In genomic region chr19:30908262-30908771, GRCh38 we compare ENCODE assay signal across 28 cellular contexts.
"Had no signal": no experiment of that assay in that cellular context is flagged by ENCODE, and none has a peak within 500 bp of the region (broad histone marks: within the 10 kb centered on the region; RNA-seq: fewer than 3 reads in every experiment).

No MANE protein-coding gene starts in this region.

- H3K27me3 ChIP-seq: ascending aorta, breast epithelium had no signal

- H3K4me1 ChIP-seq: ascending aorta had no signal

- DNase-seq: activated CD4-positive, alpha-beta T cell treated with anti-CD3 and anti-CD28 coated beads for 36 hours; activated CD4-positive, alpha-beta T cell treated with anti-CD3 and anti-CD28 coated beads, Interleukin-2, amount 10 ng/mL, durations not matched to agents 7 days and 5 days; activated CD4-positive, alpha-beta T cell treated with anti-CD3 and anti-CD28 coated beads, Interleukin-2, amount 50 U/mL, for 48 hours; activated CD8-positive, alpha-beta T cell treated with anti-CD3 and anti-CD28 coated beads, Interleukin-2, amount 10 ng/mL, durations not matched to agents 7 days and 5 days; activated gamma-delta T cell; activated naive CD4-positive, alpha-beta T cell treated with Interleukin-2 at 50 U/mL for 16 hours; activated naive CD8-positive, alpha-beta T cell treated with anti-CD3 and anti-CD28 coated beads, Interleukin-2, amount 10 ng/mL, durations not matched to agents 7 days and 5 days; activated T-cell treated with anti-CD3 and anti-CD28 coated beads, Interleukin-2, amount 50 U/mL, for 24 hours; amygdala; NCI-H1092 treated with DMSO at 0.1 percent for 48 hours; NCI-H1417; NCI-H146; NCI-H187; NCI-H2029 treated with DMSO at 0.1 percent for 48 hours; NCI-H2107; NCI-H2171; NCI-H510A; NCI-H748 treated with DMSO at 0.1 percent for 48 hours; NK-92 treated with Interleukin-12 subunit alpha and Interleukin-12 subunit beta, amount 100 ng/mL, for 24 hours; PC-9; SIG-M5; T1000 had no signal

- H3K27ac ChIP-seq: ascending aorta, breast epithelium, PC-9, RWPE1 had no signal

- FAIRE-seq: RCC 7860, TTC549 had no signal

- H3K36me3 ChIP-seq: ascending aorta, breast epithelium had no signal

- H2AFZ ChIP-seq: PC-9 had no signal

- H3K4me3 ChIP-seq: ascending aorta, breast epithelium, PC-9 had no signal

- ATAC-seq: activated CD4-positive, alpha-beta T cell treated with anti-CD3 and anti-CD28 coated beads for 36 hours; activated CD8-positive, alpha-beta T cell treated with anti-CD3 and anti-CD28 coated beads, Interleukin-2, amount 10 ng/mL, durations not matched to agents 7 days and 5 days; Right ventricle myocardium inferior had no signal

- H3K9me3 ChIP-seq: ascending aorta, breast epithelium had no signal

- H3K4me2 ChIP-seq: PC-9 had no signal
